In the genomic region with DNA sequence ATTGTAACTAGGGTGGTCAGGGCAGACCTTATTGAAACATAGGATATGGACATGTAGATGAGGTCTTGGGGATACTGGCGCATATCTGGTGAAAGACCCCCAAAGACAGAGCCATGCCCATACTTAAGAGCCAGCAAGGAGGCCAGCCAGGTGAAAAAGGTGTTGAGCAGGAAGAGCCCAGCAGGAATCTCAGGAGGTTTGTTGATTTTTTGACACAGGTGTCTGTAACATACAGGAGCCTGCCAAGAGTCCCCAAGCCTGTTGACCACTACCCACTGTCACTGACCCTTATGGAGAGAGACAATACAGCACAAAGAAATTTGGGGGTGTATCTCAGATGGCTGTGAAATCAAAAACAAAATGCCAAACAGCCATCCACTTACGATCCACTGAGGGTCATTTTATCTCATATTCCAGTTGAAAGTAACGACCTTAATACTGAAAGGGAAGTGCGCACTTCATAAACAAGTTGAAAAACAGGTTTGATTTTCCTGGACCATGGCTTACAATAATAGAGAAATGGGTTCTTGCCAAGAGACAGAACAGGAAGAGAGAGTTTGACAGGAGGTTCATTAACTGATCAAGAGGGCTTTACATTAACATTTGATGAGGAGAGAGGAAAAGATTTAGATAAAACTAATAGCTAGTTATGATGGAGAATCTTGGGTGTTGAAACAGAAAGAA, we compare ENCODE assay signal across 24 cellular contexts.
DNase-seq lines count a peak whose midpoint lies in the region; ATAC-seq and TF ChIP-seq lines count a peak whose summit lies in the region.
"Had no signal": no experiment of that assay in that cellular context is flagged by ENCODE, and none has a peak within 500 bp of the region (broad histone marks: within the 10 kb centered on the region; RNA-seq: fewer than 3 reads in every experiment).

No MANE protein-coding gene starts in this region.

- DNase-seq in COR-L47 (lab: John Stamatoyannopoulos, UW) (peak; percentile 18), NCI-H1105 treated with DMSO at 0.1 percent for 48 hours (lab: John Stamatoyannopoulos, UW) (peak; percentile 57), PC-3 (no peak), mesothelial cell of epicardium (ENCODE audit: low spot score in 2 of 2, unreplicated experiment in 2 of 2) (no peak), right cardiac atrium (no peak), HCEC 1CT (no peak), endodermal cell (no peak)
- DNase-seq in activated naive CD4-positive, alpha-beta T cell treated with anti-CD3 and anti-CD28 coated beads, Interleukin-2, amount 50 U/mL, for 16 hours, result no peak
- DNase-seq: cortex of kidney; foreskin melanocyte; hippocampal formation; IMR-90; NCI-H1930; NK-92 treated with Interleukin-12 subunit alpha and Interleukin-12 subunit beta, amount 100 ng/mL, for 24 hours; SK-N-SH; stimulated activated CD4-positive, alpha-beta T cell treated with anti-CD3 and anti-CD28 coated beads, Interleukin-4, amount 100 ng/mL, for 1 hour; stimulated activated naive CD8-positive, alpha-beta T cell treated with anti-CD3 and anti-CD28 coated beads, Interleukin-15, amount 100 ng/mL, for 72 hours had no signal

- H3K9me3 ChIP-seq in PC-3 (ENCODE audit: low read length), result no peaks in the 10 kb centered on the region
- H3K9me3 ChIP-seq in right cardiac atrium (ENCODE audit: control insufficient read depth, low read length), result no peaks in the 10 kb centered on the region
- no peaks in the 10 kb centered on the region for H3K9me3 ChIP-seq in endodermal cell (ENCODE audit: control insufficient read depth, low read length)
- H3K9me3 ChIP-seq: BLaER1 treated with 17β-estradiol and CSF1 and Interleukin-3, amounts not matched to agents 10 nM and 100 nM; SK-N-SH had no signal

- H3K9ac ChIP-seq in PC-3 (ENCODE audit: low read length), result no peak overlapping the region
- no peak overlapping the region for H3K9ac ChIP-seq in endodermal cell (ENCODE audit: extremely low read depth, low read length, poor library complexity, severe bottlenecking)
- H3K9ac ChIP-seq: BLaER1 treated with 17β-estradiol and CSF1 and Interleukin-3, amounts not matched to agents 10 nM and 100 nM; SK-N-SH had no signal

- no peaks in the 10 kb centered on the region for H3K9me2 ChIP-seq in PC-3 (replicated peaks; ENCODE audit: low read length)
- H3K9me2 ChIP-seq: SK-N-SH had no signal

- peaks cover 13% of the 10 kb centered on the region for H3K4me1 Mint-ChIP-seq in mesothelial cell of epicardium
- H3K4me1 Mint-ChIP-seq in endodermal cell, result peaks cover 23% of the 10 kb centered on the region
- H3K4me1 Mint-ChIP-seq: memory B cell; stimulated activated naive CD8-positive, alpha-beta T cell treated with anti-CD3 and anti-CD28 coated beads, Interleukin-15, amount 100 ng/mL, for 72 hours had no signal

- no peaks in the 10 kb centered on the region for H3K79me2 ChIP-seq in PC-3 (ENCODE audit: low read length)

- H4K20me1 ChIP-seq in PC-3 (ENCODE audit: low read length), result no peaks in the 10 kb centered on the region
- H4K20me1 ChIP-seq: BLaER1 treated with 17β-estradiol and CSF1 and Interleukin-3, amounts not matched to agents 10 nM and 100 nM had no signal

- H3K4me3 Mint-ChIP-seq in mesothelial cell of epicardium (no peak overlapping the region), endodermal cell (no peak overlapping the region)
- H3K4me3 Mint-ChIP-seq: activated naive CD8-positive, alpha-beta T cell; memory B cell; nephron; stimulated activated naive CD8-positive, alpha-beta T cell treated with anti-CD3 and anti-CD28 coated beads, Interleukin-15, amount 100 ng/mL, for 72 hours had no signal

- H3K4me1 ChIP-seq in PC-3 (ENCODE audit: insufficient read depth, low read length), result peaks cover 6% of the 10 kb centered on the region
- peaks cover 2% of the 10 kb centered on the region for H3K4me1 ChIP-seq in right cardiac atrium (ENCODE audit: control insufficient read depth, insufficient read depth, low read length)
- H3K4me1 ChIP-seq in endodermal cell (ENCODE audit: control insufficient read depth, insufficient read depth, low read length), result peaks cover 6% of the 10 kb centered on the region
- H3K4me1 ChIP-seq: BLaER1 treated with 17β-estradiol and CSF1 and Interleukin-3, amounts not matched to agents 10 nM and 100 nM had no signal

- H3K4me3 ChIP-seq in PC-3 (ENCODE audit: low read length), result no peak overlapping the region
- no peak overlapping the region for H3K4me3 ChIP-seq in right cardiac atrium (ENCODE audit: low read length)
- no peak overlapping the region for H3K4me3 ChIP-seq in endodermal cell (ENCODE audit: low read length)
- H3K4me3 ChIP-seq: BLaER1 treated with 17β-estradiol and CSF1 and Interleukin-3, amounts not matched to agents 10 nM and 100 nM; skin epidermis had no signal

- WGBS in right cardiac atrium, result 63% methylated on average over 4 of the region's 4 CpGs
- 80 to 94% methylated on average over 3 to 4 of the region's 4 CpGs for WGBS in endodermal cell (ENCODE audit: insufficient coverage in 1 of 2, insufficient read length in 1 of 2), 2 experiments

- 0 out of 2 replicates have a peak overlapping the region, but pooled peaks have one; percentile 18 for H2AFZ ChIP-seq in PC-3 (ENCODE audit: low read length)

- no peaks in the 10 kb centered on the region for H3K27me3 ChIP-seq in PC-3 (ENCODE audit: low read length)
- H3K27me3 ChIP-seq in right cardiac atrium (ENCODE audit: control insufficient read depth, insufficient read depth), result no peaks in the 10 kb centered on the region
- H3K27me3 ChIP-seq in endodermal cell (ENCODE audit: control insufficient read depth, insufficient read depth, low read length, poor library complexity, severe bottlenecking), result no peaks in the 10 kb centered on the region
- H3K27me3 ChIP-seq: BLaER1 treated with 17β-estradiol and CSF1 and Interleukin-3, amounts not matched to agents 10 nM and 100 nM had no signal

- H3K36me3 Mint-ChIP-seq in mesothelial cell of epicardium, result no peaks in the 10 kb centered on the region
- H3K36me3 Mint-ChIP-seq in endodermal cell (ENCODE audit: low read depth), result no peaks in the 10 kb centered on the region
- H3K36me3 Mint-ChIP-seq: activated naive CD8-positive, alpha-beta T cell had no signal

- H3K27ac Mint-ChIP-seq in mesothelial cell of epicardium (peak overlapping the region; percentile 14), endodermal cell (no peak overlapping the region)
- H3K27ac Mint-ChIP-seq: activated naive CD8-positive, alpha-beta T cell; memory B cell; nephron had no signal

- H3K4me2 ChIP-seq in PC-3 (ENCODE audit: low read length), result no peak overlapping the region; the same call in 1 of the 2 replicates
- H3K4me2 ChIP-seq: BLaER1 treated with 17β-estradiol and CSF1 and Interleukin-3, amounts not matched to agents 10 nM and 100 nM; SK-N-SH had no signal

- ATAC-seq in PC-3 (no peak), right cardiac atrium (no peak)
- ATAC-seq: activated CD4-positive, CD25-positive, alpha-beta regulatory T cell treated with anti-CD3 and anti-CD28 coated beads, Interleukin-2, amount 50 U/mL, for 24 hours; HCT116; stimulated activated naive CD8-positive, alpha-beta T cell treated with anti-CD3 and anti-CD28 coated beads, Interleukin-15, amount 100 ng/mL, for 72 hours had no signal

- POLR2A ChIA-PET in PC-3 (lab: Charles Lee; ENCODE audit: unreplicated experiment), result no interaction called here

- TF ChIP-seq CTCF in PC-3 (conservative IDR thresholded peaks at IDR 0.05; ENCODE audit: low read depth, low read length) (no peak), mesothelial cell of epicardium (IDR thresholded peaks at IDR 0.05; ENCODE audit: unreplicated experiment) (no peak), endodermal cell (conservative IDR thresholded peaks at IDR 0.05) (no peak)

- no peaks in the 10 kb centered on the region for H3K36me3 ChIP-seq in PC-3 (ENCODE audit: low read depth, low read length)
- H3K36me3 ChIP-seq in endodermal cell (ENCODE audit: control insufficient read depth, insufficient read depth, low read length), result no peaks in the 10 kb centered on the region
- H3K36me3 ChIP-seq: BLaER1 treated with 17β-estradiol and CSF1 and Interleukin-3, amounts not matched to agents 10 nM and 100 nM had no signal

- peaks cover 28% of the 10 kb centered on the region for H3K9me3 Mint-ChIP-seq in mesothelial cell of epicardium
- H3K9me3 Mint-ChIP-seq in endodermal cell, result peaks cover 8% of the 10 kb centered on the region

- no peaks in the 10 kb centered on the region for H3F3A ChIP-seq in PC-3 (ENCODE audit: low read length, unreplicated experiment)

- CTCF ChIA-PET in PC-3 (lab: Charles Lee), result no interaction called here

- intact Hi-C loops in PC-3 (cut with micrococcal nuclease), result no loop called here
- intact Hi-C loops in right cardiac atrium (cut with DNase I), result no loop called here

- no peak overlapping the region for H3K27ac ChIP-seq in PC-3 (ENCODE audit: low read length)
- no peak overlapping the region for H3K27ac ChIP-seq in right cardiac atrium (ENCODE audit: low read length)
- H3K27ac ChIP-seq in endodermal cell (ENCODE audit: low read depth, low read length), result no peak overlapping the region
- H3K27ac ChIP-seq: BLaER1 treated with 17β-estradiol and CSF1 and Interleukin-3, amounts not matched to agents 10 nM and 100 nM had no signal

- BruUV-seq in PC-3 (replicated peaks; lab: Mats Ljungman, UMichigan), result no TSS peak

- H3K27me3 Mint-ChIP-seq in mesothelial cell of epicardium (ENCODE audit: low read depth) (peaks cover 2% of the 10 kb centered on the region), endodermal cell (ENCODE audit: insufficient read depth) (peaks cover 8% of the 10 kb centered on the region)
- H3K27me3 Mint-ChIP-seq: activated naive CD8-positive, alpha-beta T cell; stimulated activated naive CD8-positive, alpha-beta T cell treated with anti-CD3 and anti-CD28 coated beads, Interleukin-15, amount 100 ng/mL, for 72 hours had no signal

Comparison
In these comparisons a context has a peak if more than half of its experiments do, and no peak if none do; other contexts are left out.
1. DNase-seq: peak in COR-L47 (single experiment) and NCI-H1105 treated with DMSO at 0.1 percent for 48 hours (single experiment); none in PC-3 (single experiment), mesothelial cell of epicardium (0 of 2), right cardiac atrium (0 of 3), HCEC 1CT (single experiment), activated naive CD4-positive, alpha-beta T cell treated with anti-CD3 and anti-CD28 coated beads, Interleukin-2, amount 50 U/mL, for 16 hours (single experiment) and endodermal cell (single experiment).